1 cellular context compared by ENCODE assay signal in the genomic region with DNA sequence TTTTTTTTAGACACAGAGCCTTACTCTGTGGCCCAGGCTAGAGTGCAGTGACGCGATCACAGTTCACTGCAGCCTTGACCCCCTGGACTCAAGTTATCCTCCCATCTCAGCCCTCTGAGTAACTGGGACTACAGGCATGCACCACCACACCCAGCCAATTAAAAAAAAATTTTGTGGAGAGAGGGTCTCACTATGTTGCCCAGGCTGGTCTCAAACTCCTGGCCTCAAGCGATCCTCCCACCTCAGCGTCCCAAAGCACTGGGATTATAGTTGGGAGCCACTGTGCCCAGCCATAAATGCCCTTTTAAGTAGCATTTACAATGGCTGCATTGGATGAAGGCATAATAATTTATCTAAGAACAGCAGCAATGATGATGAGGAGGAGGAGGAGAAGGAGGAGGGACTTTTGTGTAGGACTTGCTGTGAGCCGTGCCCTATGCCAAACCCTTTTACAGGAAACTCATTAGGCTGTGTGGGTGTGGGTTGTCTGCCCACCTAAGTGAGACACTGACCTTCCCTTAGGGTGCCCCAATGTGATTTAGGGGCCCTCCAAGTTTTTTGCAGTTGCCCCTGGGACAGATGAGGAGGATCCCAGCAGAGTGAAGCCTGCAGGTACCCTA.
TF ChIP-seq lines count a peak whose summit lies in the region.

No MANE protein-coding gene starts in this region.

TF ChIP-seq in HepG2, 621 proteins besides CTCF, POLR2A, EP300 and RAD21:
- TF ChIP-seq ZNF556 (CRISPR knock-in tag; IDR thresholded peaks at IDR 0.05; ENCODE audit: borderline replicate concordance): no peak
- TF ChIP-seq, protein P1, sequence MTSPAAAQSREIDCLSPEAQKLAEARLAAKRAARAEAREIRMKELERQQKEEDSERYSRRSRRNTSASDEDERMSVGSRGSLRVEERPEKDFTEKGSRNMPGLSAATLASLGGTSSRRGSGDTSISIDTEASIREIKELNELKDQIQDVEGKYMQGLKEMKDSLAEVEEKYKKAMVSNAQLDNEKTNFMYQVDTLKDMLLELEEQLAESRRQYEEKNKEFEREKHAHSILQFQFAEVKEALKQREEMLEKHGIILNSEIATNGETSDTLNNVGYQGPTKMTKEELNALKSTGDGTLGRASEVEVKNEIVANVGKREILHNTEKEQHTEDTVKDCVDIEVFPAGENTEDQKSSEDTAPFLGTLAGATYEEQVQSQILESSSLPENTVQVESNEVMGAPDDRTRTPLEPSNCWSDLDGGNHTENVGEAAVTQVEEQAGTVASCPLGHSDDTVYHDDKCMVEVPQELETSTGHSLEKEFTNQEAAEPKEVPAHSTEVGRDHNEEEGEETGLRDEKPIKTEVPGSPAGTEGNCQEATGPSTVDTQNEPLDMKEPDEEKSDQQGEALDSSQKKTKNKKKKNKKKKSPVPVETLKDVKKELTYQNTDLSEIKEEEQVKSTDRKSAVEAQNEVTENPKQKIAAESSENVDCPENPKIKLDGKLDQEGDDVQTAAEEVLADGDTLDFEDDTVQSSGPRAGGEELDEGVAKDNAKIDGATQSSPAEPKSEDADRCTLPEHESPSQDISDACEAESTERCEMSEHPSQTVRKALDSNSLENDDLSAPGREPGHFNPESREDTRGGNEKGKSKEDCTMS (CRISPR knock-in tag; conservative IDR thresholded peaks at IDR 0.05): no peak
- TF ChIP-seq ZNF121 (CRISPR knock-in tag; IDR thresholded peaks at IDR 0.05): peak; percentile 87
